ENCODE assay signal across 10 cellular contexts in the genomic region with DNA sequence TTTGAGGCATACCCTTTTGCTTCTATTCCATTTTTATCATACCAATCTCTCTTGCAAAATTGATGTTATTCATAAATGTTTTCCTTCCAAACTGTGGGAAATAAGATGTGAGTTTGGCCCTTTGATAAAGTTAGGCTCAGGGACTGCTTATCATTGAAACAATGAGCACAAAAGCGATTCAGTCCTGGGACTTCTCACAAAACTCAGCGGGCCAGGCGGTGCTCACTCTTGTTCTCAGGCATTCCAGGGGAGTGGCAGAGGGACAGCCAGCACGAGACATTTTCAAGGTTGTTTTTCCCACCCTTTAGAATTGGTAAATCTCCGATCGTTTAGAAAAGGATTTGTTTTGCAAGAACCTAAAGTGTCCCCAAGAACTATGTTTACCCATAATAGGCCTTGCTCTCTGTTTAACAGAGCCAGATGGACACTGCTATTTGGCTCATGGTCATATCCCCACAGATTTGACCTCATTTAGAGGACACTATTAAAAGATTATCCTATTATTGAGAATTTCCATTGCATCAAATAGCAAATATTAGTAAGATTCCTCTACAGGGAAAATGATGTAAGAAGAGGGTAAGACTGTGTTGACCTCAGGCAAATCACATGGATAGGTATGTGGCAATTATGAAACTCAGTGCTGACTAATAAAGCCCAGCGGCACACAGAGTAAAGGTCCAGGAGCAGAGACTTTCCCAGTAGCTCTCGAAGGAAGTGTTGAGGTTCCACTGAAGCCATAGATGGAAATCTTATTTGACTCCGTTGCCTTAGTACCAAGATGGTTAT.
A peak's percentile ranks its signal among the peaks of the same experiment; 100 is the strongest.
DNase-seq lines count a peak whose midpoint lies in the region; ATAC-seq, FAIRE-seq and TF ChIP-seq lines count a peak whose summit lies in the region.
"Had no signal": no experiment of that assay in that cellular context is flagged by ENCODE, and none has a peak within 500 bp of the region (broad histone marks: within the 10 kb centered on the region; RNA-seq: fewer than 3 reads in every experiment).

No MANE protein-coding gene starts in this region.

- no peaks in the 10 kb centered on the region; the same call in 2 of the 3 replicates for H3K9me3 ChIP-seq in A549
- H3K9me3 ChIP-seq in keratinocyte (ENCODE audit: control insufficient read depth, low read depth, low read length), result no peaks in the 10 kb centered on the region

- WGBS in A549 (ENCODE audit: missing lambda C conversion rate), result 33% methylated on average over 9 of the region's 9 CpGs
- WGBS in mesendoderm (ENCODE audit: extremely low coverage, insufficient coverage, low lambda C conversion rate), result no CpG with 5 or more reads among the region's 9 CpGs

- H3K79me1 ChIP-seq in mesendoderm (ENCODE audit: low read length), result no peaks in the 10 kb centered on the region

- peak overlapping the region; percentile 55 for H3K4me2 ChIP-seq in A549
- peak overlapping the region; percentile 45 for H3K4me2 ChIP-seq in keratinocyte (ENCODE audit: control insufficient read depth, extremely low read depth, insufficient read depth, low read depth, low read length)
- no peak overlapping the region for H3K4me2 ChIP-seq in mesendoderm (ENCODE audit: low read length)

- H4K20me1 ChIP-seq in keratinocyte (ENCODE audit: control insufficient read depth, extremely low read depth, insufficient read depth, low read length), result no peaks in the 10 kb centered on the region

- peak overlapping the region; percentile 85 to 89 for H3K27ac ChIP-seq in A549
- peak overlapping the region; percentile 89 for H3K27ac ChIP-seq in keratinocyte (ENCODE audit: control insufficient read depth, insufficient read depth, low read length)
- no peak overlapping the region for H3K27ac ChIP-seq in mesendoderm (ENCODE audit: low read depth, low read length)

- TF ChIP-seq RAD21 in A549 (conservative IDR thresholded peaks at IDR 0.05 in 1 of 2, IDR thresholded peaks at IDR 0.05 in 1 of 2), result peak in 1 of 2 experiments; percentile 63; a peak in 4 of 5 replicates

- in situ Hi-C loops in astrocyte of the spinal cord (cut with HindIII; ENCODE audit: low sequenced_read_pairs), result no loop called here

- no peak overlapping the region for H2BK120ac ChIP-seq in mesendoderm (ENCODE audit: low read depth, low read length)

- TF ChIP-seq POLR2A in A549 (IDR thresholded peaks at IDR 0.05; ENCODE audit: low read length), result no peak

- no peak overlapping the region for H2AK5ac ChIP-seq in mesendoderm (ENCODE audit: low read length)

- DNase-seq in A549 (ENCODE audit: low read depth in 1 of 2, low spot score in 1 of 2) (peak; percentile 57 to 92), HS-5 (ENCODE audit: low read depth) (peak; percentile 67), astrocyte of the spinal cord (ENCODE audit: low read depth, low spot score) (peak; percentile 54), keratinocyte (ENCODE audit: low read depth, low spot score) (peak; percentile 61), glomerular visceral epithelial cell (ENCODE audit: extremely low spot score) (no peak), mesendoderm (no peak)
- no peak for DNase-seq in activated CD8-positive, alpha-beta memory T cell treated with anti-CD3 and anti-CD28 coated beads, Interleukin-2, amount 50 U/mL, for 48 hours
- DNase-seq: DMS53, NCI-H187 had no signal

- no peak overlapping the region for H3K4ac ChIP-seq in mesendoderm (ENCODE audit: low read depth, low read length)

- no peaks in the 10 kb centered on the region for H3K36me3 ChIP-seq in keratinocyte (ENCODE audit: control insufficient read depth in 2 of 2, extremely low read depth in 1 of 2, insufficient read depth in 2 of 2, low read length in 2 of 2)
- H3K36me3 ChIP-seq in mesendoderm (ENCODE audit: control insufficient read depth, insufficient read depth, low read length), result no peaks in the 10 kb centered on the region

- no peak overlapping the region for H2BK15ac ChIP-seq in mesendoderm (replicated peaks; ENCODE audit: low read depth)

- H3K4me3 ChIP-seq in A549 (no peak overlapping the region), astrocyte of the spinal cord (ENCODE audit: low read depth, low read length) (no peak overlapping the region), keratinocyte (ENCODE audit: control insufficient read depth in 2 of 3, extremely low read depth in 1 of 3, insufficient read depth in 2 of 3, low read depth in 1 of 3, low read length in 3 of 3) (no peak overlapping the region), mesendoderm (ENCODE audit: low read length) (no peak overlapping the region)

- dilution Hi-C loops in keratinocyte (cut with MboI; ENCODE audit: extremely low pct_ligation_motif_present, low sequenced_read_pairs), result no loop called here

- peak overlapping the region; percentile 31 for H3K9ac ChIP-seq in keratinocyte (ENCODE audit: control insufficient read depth, extremely low read depth, insufficient read depth, low read length)
- no peak overlapping the region for H3K9ac ChIP-seq in mesendoderm (ENCODE audit: low read length)

- H3K79me2 ChIP-seq in keratinocyte (ENCODE audit: control insufficient read depth, insufficient read depth, low read length) (no peaks in the 10 kb centered on the region), mesendoderm (ENCODE audit: control insufficient read depth, insufficient read depth, low read length) (no peaks in the 10 kb centered on the region)

- POLR2A ChIA-PET in A549 (lab: Yijun Ruan, JAX), result interaction anchor here (0.5 to 1.0 kb wide), 3 partner anchors 20 to 137 kb away, joined by 3 to 4 read pairs (median 3); no protein-coding TSS in a partner anchor

- no peak overlapping the region for H3K56ac ChIP-seq in mesendoderm (ENCODE audit: low read length)

- CTCF ChIA-PET in A549 (lab: Yijun Ruan, JAX), result interaction anchor here (1.0 kb wide), 1 partner anchor 13 kb away, joined by 3 read pairs; no protein-coding TSS in a partner anchor

- FAIRE-seq in A549 (lab: Jason Lieb, UNC) (peak; percentile 92), keratinocyte (lab: Jason Lieb, UNC) (peak; percentile 90)

- TF ChIP-seq CTCF in A549 (IDR thresholded peaks at IDR 0.05), result no peak
- TF ChIP-seq CTCF in astrocyte of the spinal cord (IDR thresholded peaks at IDR 0.05; ENCODE audit: low read depth, low read length), result no peak
- TF ChIP-seq CTCF in keratinocyte (optimal IDR thresholded peaks at IDR 0.05 in 1 of 3, IDR thresholded peaks at IDR 0.05 in 1 of 3, conservative IDR thresholded peaks at IDR 0.05 in 1 of 3; ENCODE audit: extremely low read depth in 1 of 3, insufficient read depth in 2 of 3, low read length in 3 of 3), result no peak

- H3K23ac ChIP-seq in mesendoderm (ENCODE audit: low read length), result no peak overlapping the region

- H3K27me3 ChIP-seq in keratinocyte (ENCODE audit: control insufficient read depth, extremely low read depth, insufficient read depth, low read length) (no peaks in the 10 kb centered on the region), mesendoderm (ENCODE audit: insufficient read depth, low read length, poor library complexity) (no peaks in the 10 kb centered on the region)

- H4K5ac ChIP-seq in mesendoderm (ENCODE audit: low read length), result no peak overlapping the region

- no peak overlapping the region for H3K18ac ChIP-seq in mesendoderm (ENCODE audit: low read length)

- H4K8ac ChIP-seq in mesendoderm (ENCODE audit: low read depth, low read length), result no peak overlapping the region

- no peaks in the 10 kb centered on the region for H3K9me1 ChIP-seq in keratinocyte (ENCODE audit: control insufficient read depth, extremely low read depth, insufficient read depth, low read length)

- peaks cover 54% of the 10 kb centered on the region for H3K4me1 ChIP-seq in A549
- peaks cover 26% of the 10 kb centered on the region for H3K4me1 ChIP-seq in keratinocyte (ENCODE audit: control insufficient read depth, extremely low read depth, insufficient read depth, low read length)
- H3K4me1 ChIP-seq in mesendoderm (ENCODE audit: control insufficient read depth, low read depth, low read length), result no peaks in the 10 kb centered on the region

- no peak overlapping the region for H2BK5ac ChIP-seq in mesendoderm (ENCODE audit: low read length)

- ATAC-seq in A549 (peak; percentile 88 to 97), HG03571 (IDR thresholded peaks at IDR 0.05; ENCODE audit: unreplicated experiment) (no peak)

- peak; percentile 98 to 99 for TF ChIP-seq EP300 in A549 (IDR thresholded peaks at IDR 0.05)

- H2AFZ ChIP-seq in keratinocyte (ENCODE audit: control insufficient read depth, low read length), result no peak overlapping the region

TF ChIP-seq in A549, 52 proteins besides CTCF, POLR2A, EP300 and RAD21 (continues in another document):
- TF ChIP-seq RCOR1 (IDR thresholded peaks at IDR 0.05; ENCODE audit: low read depth, low read length) (no peak), HOXB5 (CRISPR knock-in tag; IDR thresholded peaks at IDR 0.05) (peak; percentile 78; the same call in 1 of the 2 replicates), EHF (CRISPR knock-in tag; IDR thresholded peaks at IDR 0.05) (no peak), MAZ (IDR thresholded peaks at IDR 0.05; ENCODE audit: borderline replicate concordance, low read depth, low read length) (no peak), RFX5 (IDR thresholded peaks at IDR 0.05) (no peak), FOSL2 (IDR thresholded peaks at IDR 0.05) (peak; percentile 96), FOSL2 (CRISPR knock-in tag; IDR thresholded peaks at IDR 0.05) (peak; percentile 98), SMC3 (IDR thresholded peaks at IDR 0.05) (peak; percentile 48), HEYL (CRISPR knock-in tag; IDR thresholded peaks at IDR 0.05) (peak; percentile 90), GATA3 (IDR thresholded peaks at IDR 0.05; ENCODE audit: borderline replicate concordance) (peak; percentile 93), HDAC2 (IDR thresholded peaks at IDR 0.05) (no peak)
- TF ChIP-seq, protein P1, sequence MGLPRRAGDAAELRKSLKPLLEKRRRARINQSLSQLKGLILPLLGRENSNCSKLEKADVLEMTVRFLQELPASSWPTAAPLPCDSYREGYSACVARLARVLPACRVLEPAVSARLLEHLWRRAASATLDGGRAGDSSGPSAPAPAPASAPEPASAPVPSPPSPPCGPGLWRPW (IDR thresholded peaks at IDR 0.05), result peak; percentile 99
- TF ChIP-seq, protein P2, sequence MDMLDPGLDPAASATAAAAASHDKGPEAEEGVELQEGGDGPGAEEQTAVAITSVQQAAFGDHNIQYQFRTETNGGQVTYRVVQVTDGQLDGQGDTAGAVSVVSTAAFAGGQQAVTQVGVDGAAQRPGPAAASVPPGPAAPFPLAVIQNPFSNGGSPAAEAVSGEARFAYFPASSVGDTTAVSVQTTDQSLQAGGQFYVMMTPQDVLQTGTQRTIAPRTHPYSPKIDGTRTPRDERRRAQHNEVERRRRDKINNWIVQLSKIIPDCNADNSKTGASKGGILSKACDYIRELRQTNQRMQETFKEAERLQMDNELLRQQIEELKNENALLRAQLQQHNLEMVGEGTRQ (IDR thresholded peaks at IDR 0.05), result no peak
- TF ChIP-seq, protein P3, sequence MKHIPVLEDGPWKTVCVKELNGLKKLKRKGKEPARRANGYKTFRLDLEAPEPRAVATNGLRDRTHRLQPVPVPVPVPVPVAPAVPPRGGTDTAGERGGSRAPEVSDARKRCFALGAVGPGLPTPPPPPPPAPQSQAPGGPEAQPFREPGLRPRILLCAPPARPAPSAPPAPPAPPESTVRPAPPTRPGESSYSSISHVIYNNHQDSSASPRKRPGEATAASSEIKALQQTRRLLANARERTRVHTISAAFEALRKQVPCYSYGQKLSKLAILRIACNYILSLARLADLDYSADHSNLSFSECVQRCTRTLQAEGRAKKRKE (CRISPR knock-in tag; IDR thresholded peaks at IDR 0.05; ENCODE audit: low read depth), result peak; percentile 73

Comparison
In these comparisons a context has a peak if more than half of its experiments do, and no peak if none do; other contexts are left out.
1. DNase-seq: peak in A549 (2 of 2), HS-5 (single experiment), astrocyte of the spinal cord (single experiment) and keratinocyte (single experiment); none in glomerular visceral epithelial cell (single experiment), mesendoderm (single experiment) and activated CD8-positive, alpha-beta memory T cell treated with anti-CD3 and anti-CD28 coated beads, Interleukin-2, amount 50 U/mL, for 48 hours (single experiment).